1 cellular context compared by ENCODE assay signal in genomic region chr16:81214745-81215166, GRCh38.
A peak's percentile ranks its signal among the peaks of the same experiment; 100 is the strongest.
TF ChIP-seq lines count a peak whose summit lies in the region.

No MANE protein-coding gene starts in this region.

TF ChIP-seq in HepG2, 621 proteins besides CTCF, POLR2A, EP300 and RAD21 (continued from another document and continues in another):
- TF ChIP-seq IRF9 (CRISPR knock-in tag; IDR thresholded peaks at IDR 0.05; ENCODE audit: borderline replicate concordance) (peak; percentile 62; the same call in 1 of the 2 replicates), TFAP4 (IDR thresholded peaks at IDR 0.05; ENCODE audit: borderline replicate concordance, low read depth) (no peak), ZNF101 (CRISPR knock-in tag; IDR thresholded peaks at IDR 0.05; ENCODE audit: borderline replicate concordance, low read depth) (no peak), RBFOX2 (IDR thresholded peaks at IDR 0.05; ENCODE audit: low read depth, low read length) (no peak), NR2F6 (IDR thresholded peaks at IDR 0.05) (no peak), NR2F6 (CRISPR knock-in tag; IDR thresholded peaks at IDR 0.05) (no peak), ZFP91 (CRISPR knock-in tag; IDR thresholded peaks at IDR 0.05; ENCODE audit: borderline replicate concordance) (no peak; the same call in 1 of the 2 replicates), ZNF75D (CRISPR knock-in tag; IDR thresholded peaks at IDR 0.05; ENCODE audit: borderline replicate concordance) (no peak), ZHX1 (CRISPR knock-in tag; IDR thresholded peaks at IDR 0.05; ENCODE audit: low read depth) (no peak), NCOR1 (IDR thresholded peaks at IDR 0.05; ENCODE audit: borderline replicate concordance, low read length) (no peak), KLF11 (CRISPR knock-in tag; IDR thresholded peaks at IDR 0.05) (no peak), THAP8 (CRISPR knock-in tag; IDR thresholded peaks at IDR 0.05; ENCODE audit: borderline replicate concordance) (no peak), CEBPG (CRISPR knock-in tag; IDR thresholded peaks at IDR 0.05) (no peak), ZNF326 (CRISPR knock-in tag; IDR thresholded peaks at IDR 0.05; ENCODE audit: borderline replicate concordance) (no peak), HNRNPUL1 (IDR thresholded peaks at IDR 0.05; ENCODE audit: low read depth, low read length) (no peak), AGO1 (IDR thresholded peaks at IDR 0.05; ENCODE audit: low read depth, low read length, poor library complexity, severe bottlenecking) (no peak), HMGXB3 (CRISPR knock-in tag; IDR thresholded peaks at IDR 0.05; ENCODE audit: borderline replicate concordance) (no peak), BORCS8-MEF2B (CRISPR knock-in tag; IDR thresholded peaks at IDR 0.05) (no peak), SOX13 (IDR thresholded peaks at IDR 0.05) (no peak), SOX13 (CRISPR knock-in tag; conservative IDR thresholded peaks at IDR 0.05 in 1 of 2, IDR thresholded peaks at IDR 0.05 in 1 of 2) (no peak), PCBP2 (optimal IDR thresholded peaks at IDR 0.05; ENCODE audit: low read depth, low read length, poor library complexity, severe bottlenecking) (no peak), SKI (IDR thresholded peaks at IDR 0.05; ENCODE audit: partially characterized antibody) (no peak), ZNF34 (CRISPR knock-in tag; IDR thresholded peaks at IDR 0.05; ENCODE audit: borderline replicate concordance) (no peak), ZNF780A (CRISPR knock-in tag; IDR thresholded peaks at IDR 0.05) (no peak), MED1 (CRISPR knock-in tag; IDR thresholded peaks at IDR 0.05) (no peak), IRX3 (CRISPR knock-in tag; IDR thresholded peaks at IDR 0.05; ENCODE audit: borderline replicate concordance, low read depth) (no peak), ATF6 (CRISPR knock-in tag; conservative IDR thresholded peaks at IDR 0.05) (no peak), NKX3-1 (CRISPR knock-in tag; IDR thresholded peaks at IDR 0.05) (no peak), ZNF451 (CRISPR knock-in tag; IDR thresholded peaks at IDR 0.05) (no peak), ZNF512B (CRISPR knock-in tag; IDR thresholded peaks at IDR 0.05; ENCODE audit: borderline replicate concordance) (0 out of 2 replicates have a peak, but pooled peaks have one; percentile 59), TMF1 (CRISPR knock-in tag; IDR thresholded peaks at IDR 0.05; ENCODE audit: low read depth) (no peak), ESRRA (CRISPR knock-in tag; IDR thresholded peaks at IDR 0.05; ENCODE audit: low read depth) (no peak), GATAD1 (CRISPR knock-in tag; IDR thresholded peaks at IDR 0.05) (peak; percentile 50; the same call in 1 of the 2 replicates), ZNF503 (CRISPR knock-in tag; IDR thresholded peaks at IDR 0.05) (no peak), ARNTL (CRISPR knock-in tag; IDR thresholded peaks at IDR 0.05) (no peak), NCOA1 (CRISPR knock-in tag; IDR thresholded peaks at IDR 0.05) (no peak), ZNF383 (CRISPR knock-in tag; IDR thresholded peaks at IDR 0.05; ENCODE audit: borderline replicate concordance) (no peak), ZBTB7A (CRISPR knock-in tag; IDR thresholded peaks at IDR 0.05) (no peak), ZBTB21 (CRISPR knock-in tag; IDR thresholded peaks at IDR 0.05) (no peak), ZNF235 (CRISPR knock-in tag; IDR thresholded peaks at IDR 0.05; ENCODE audit: borderline replicate concordance) (no peak), ZNF430 (CRISPR knock-in tag; IDR thresholded peaks at IDR 0.05) (no peak), KDM1A (CRISPR knock-in tag; IDR thresholded peaks at IDR 0.05) (no peak), ZNF317 (CRISPR knock-in tag; IDR thresholded peaks at IDR 0.05) (no peak), ZNF121 (CRISPR knock-in tag; IDR thresholded peaks at IDR 0.05) (no peak), ZNF784 (CRISPR knock-in tag; IDR thresholded peaks at IDR 0.05; ENCODE audit: borderline replicate concordance) (no peak)
